22 cellular contexts compared by ENCODE assay signal in genomic region chr1:53430256-53430655, GRCh38. TPM values are rescaled to one million over a fixed set of nuclear protein-coding genes. Genes with fewer than 3 reads are reported as not detected.
DNase-seq lines count a peak whose midpoint lies in the region; ATAC-seq and TF ChIP-seq lines count a peak whose summit lies in the region.
"Had no signal": no experiment of that assay in that cellular context is flagged by ENCODE, and none has a peak within 500 bp of the region (broad histone marks: within the 10 kb centered on the region; RNA-seq: fewer than 3 reads in every experiment).

No MANE protein-coding gene starts in this region.

- H3K9ac ChIP-seq in HUES64 (ENCODE audit: low read depth, low read length): peak overlapping the region; percentile 79

- peak; percentile 45 for DNase-seq in GM23338 (ENCODE audit: low spot score)
- peak; percentile 46 for DNase-seq in left kidney (ENCODE audit: low read depth, low spot score)
- DNase-seq in NCI-H510A treated with DMSO at 0.1 percent for 48 hours (lab: John Stamatoyannopoulos, UW): no peak
- DNase-seq in T-helper 1 cell: no peak
- DNase-seq in upper lobe of right lung: no peak
- DNase-seq: activated CD4-positive, alpha-beta T cell treated with anti-CD3 and anti-CD28 coated beads, Interleukin-2, amount 10 ng/mL, durations not matched to agents 24 days and 14 days; activated CD8-positive, alpha-beta memory T cell treated with anti-CD3 and anti-CD28 coated beads, Interleukin-2, amount 10 ng/mL, durations not matched to agents 7 days and 5 days; activated naive CD8-positive, alpha-beta T cell treated with anti-CD3 and anti-CD28 coated beads for 36 hours; EL; mucosa of descending colon; NCI-H1930; psoas muscle; small intestine; stimulated activated CD4-positive, alpha-beta T cell treated with anti-CD3 and anti-CD28 coated beads, Interleukin-4, amount 100 ng/mL, for 1 hour; stimulated activated naive CD8-positive, alpha-beta T cell treated with anti-CD3 and anti-CD28 coated beads, Interleukin-15, amount 100 ng/mL, for 72 hours; SW 1271 had no signal

- H3K4me3 Mint-ChIP-seq in GM23338 (peak overlapping the region; percentile 43), brain (peak overlapping the region in 1 of 5 experiments; percentile 16)
- H3K4me3 Mint-ChIP-seq: activated CD4-positive, alpha-beta T cell treated with anti-CD3 and anti-CD28 coated beads, Interleukin-2, amount 10 ng/mL, durations not matched to agents 24 days and 14 days; activated CD8-positive, alpha-beta memory T cell treated with anti-CD3 and anti-CD28 coated beads, Interleukin-2, amount 10 ng/mL, durations not matched to agents 7 days and 5 days; activated naive CD8-positive, alpha-beta T cell treated with anti-CD3 and anti-CD28 coated beads for 36 hours; neural crest cell; stimulated activated naive CD8-positive, alpha-beta T cell treated with anti-CD3 and anti-CD28 coated beads, Interleukin-15, amount 100 ng/mL, for 72 hours had no signal

- H4K20me1 ChIP-seq in GM23338 (replicated peaks; ENCODE audit: insufficient read depth): no peaks in the 10 kb centered on the region

- H3K4me2 ChIP-seq in GM23338: peak overlapping the region; percentile 29

- H3K4me1 ChIP-seq in GM23338 (ENCODE audit: insufficient read depth): peaks cover 34% of the 10 kb centered on the region
- H3K4me1 ChIP-seq in HUES64 (ENCODE audit: insufficient read depth, low read length): peaks cover 24% of the 10 kb centered on the region
- no peaks in the 10 kb centered on the region for H3K4me1 ChIP-seq in upper lobe of right lung
- H3K4me1 ChIP-seq: psoas muscle, tibial nerve had no signal

- H3K27ac ChIP-seq in GM23338 (ENCODE audit: low read depth) (peak overlapping the region; percentile 93), HUES64 (ENCODE audit: low read depth, low read length) (peak overlapping the region; percentile 98), upper lobe of right lung (no peak overlapping the region)
- H3K27ac ChIP-seq: psoas muscle, tibial nerve had no signal

- peak; percentile 10; the same call in 2 of the 3 replicates for ATAC-seq in GM23338
- ATAC-seq in upper lobe of right lung: no peak
- ATAC-seq: activated CD8-positive, alpha-beta memory T cell treated with anti-CD3 and anti-CD28 coated beads, Interleukin-2, amount 10 ng/mL, durations not matched to agents 7 days and 5 days; mucosa of descending colon; psoas muscle; stimulated activated naive CD8-positive, alpha-beta T cell treated with anti-CD3 and anti-CD28 coated beads, Interleukin-15, amount 100 ng/mL, for 72 hours had no signal

- H3K79me2 ChIP-seq in GM23338 (replicated peaks; ENCODE audit: insufficient read depth): no peaks in the 10 kb centered on the region

- H3K9me3 Mint-ChIP-seq in GM23338: peaks cover 26% of the 10 kb centered on the region
- peaks cover 0 to 2% (median 0%) of the 10 kb centered on the region in 5 experiments for H3K9me3 Mint-ChIP-seq in brain
- H3K9me3 Mint-ChIP-seq: activated CD4-positive, alpha-beta T cell treated with anti-CD3 and anti-CD28 coated beads, Interleukin-2, amount 10 ng/mL, durations not matched to agents 24 days and 14 days; activated naive CD8-positive, alpha-beta T cell treated with anti-CD3 and anti-CD28 coated beads for 36 hours had no signal

- H3K27ac Mint-ChIP-seq in GM23338: peak overlapping the region; percentile 99
- H3K27ac Mint-ChIP-seq in brain: peak overlapping the region in 3 of 5 experiments; percentile 21 to 47 (median 26)
- H3K27ac Mint-ChIP-seq: activated CD4-positive, alpha-beta T cell treated with anti-CD3 and anti-CD28 coated beads, Interleukin-2, amount 10 ng/mL, durations not matched to agents 24 days and 14 days; activated CD8-positive, alpha-beta memory T cell treated with anti-CD3 and anti-CD28 coated beads, Interleukin-2, amount 10 ng/mL, durations not matched to agents 7 days and 5 days; activated naive CD8-positive, alpha-beta T cell treated with anti-CD3 and anti-CD28 coated beads for 36 hours had no signal

- H3K9me2 ChIP-seq in GM23338 (ENCODE audit: insufficient read depth): no peaks in the 10 kb centered on the region

- H3K9me3 ChIP-seq in HUES64 (ENCODE audit: insufficient read depth, low read depth, low read length): peaks cover 25% of the 10 kb centered on the region; the same call in 1 of the 2 replicates
- H3K9me3 ChIP-seq in upper lobe of right lung: no peaks in the 10 kb centered on the region
- H3K9me3 ChIP-seq: mucosa of descending colon, psoas muscle, tibial nerve had no signal

- no peak for TF ChIP-seq CTCF in GM23338 (conservative IDR thresholded peaks at IDR 0.05; ENCODE audit: low read depth in 2 of 2)
- no peak for TF ChIP-seq CTCF in brain (conservative IDR thresholded peaks at IDR 0.05)
- TF ChIP-seq CTCF in upper lobe of right lung (IDR thresholded peaks at IDR 0.05): no peak

- H2AFZ ChIP-seq in GM23338: no peak overlapping the region

- H3K27me3 ChIP-seq in GM23338 (ENCODE audit: insufficient read depth) (no peaks in the 10 kb centered on the region), HUES64 (ENCODE audit: insufficient read depth, low read length) (no peaks in the 10 kb centered on the region), upper lobe of right lung (no peaks in the 10 kb centered on the region)
- H3K27me3 ChIP-seq: tibial nerve had no signal

- H3K27me3 Mint-ChIP-seq in GM23338 (ENCODE audit: insufficient read depth, low read depth, poor library complexity): peaks cover 21% of the 10 kb centered on the region
- H3K27me3 Mint-ChIP-seq in brain: peaks cover 11% of the 10 kb centered on the region

- 44% methylated on average over 5 of the region's 5 CpGs for WGBS in HUES64

- 0 out of 2 replicates have a peak, but pooled peaks cover 5% of the 10 kb centered on the region for H3F3A ChIP-seq in GM23338 (replicated peaks; ENCODE audit: low read depth)

- no peaks in the 10 kb centered on the region for H3K36me3 ChIP-seq in GM23338 (ENCODE audit: insufficient read depth)
- no peaks in the 10 kb centered on the region for H3K36me3 ChIP-seq in HUES64 (ENCODE audit: insufficient read depth, low read length)
- H3K36me3 ChIP-seq in upper lobe of right lung: no peaks in the 10 kb centered on the region
- H3K36me3 ChIP-seq: tibial nerve had no signal

- H3K4me1 Mint-ChIP-seq in GM23338 (peaks cover 83% of the 10 kb centered on the region), brain (peaks cover 22% of the 10 kb centered on the region)
- H3K4me1 Mint-ChIP-seq: activated CD8-positive, alpha-beta memory T cell treated with anti-CD3 and anti-CD28 coated beads, Interleukin-2, amount 10 ng/mL, durations not matched to agents 7 days and 5 days had no signal

- H3K36me3 Mint-ChIP-seq in GM23338 (ENCODE audit: low read depth) (peaks cover 33% of the 10 kb centered on the region), brain (no peaks in the 10 kb centered on the region)
- H3K36me3 Mint-ChIP-seq: activated CD8-positive, alpha-beta memory T cell treated with anti-CD3 and anti-CD28 coated beads, Interleukin-2, amount 10 ng/mL, durations not matched to agents 7 days and 5 days; activated naive CD8-positive, alpha-beta T cell treated with anti-CD3 and anti-CD28 coated beads for 36 hours had no signal

- H3K4me3 ChIP-seq in GM23338 (peak overlapping the region; percentile 28), HUES64 (ENCODE audit: low read length) (peak overlapping the region; percentile 12; the same call in 1 of the 2 replicates), upper lobe of right lung (no peak overlapping the region)
- H3K4me3 ChIP-seq: mucosa of descending colon, psoas muscle, tibial nerve had no signal

- intact Hi-C loops in upper lobe of right lung (cut with DNase I): no loop called here

TF ChIP-seq in GM23338, 12 proteins besides CTCF, POLR2A, EP300 and RAD21:
- TF ChIP-seq EZH2phosphoT487 (IDR thresholded peaks at IDR 0.05; ENCODE audit: unreplicated experiment): no peak
- TF ChIP-seq REST (IDR thresholded peaks at IDR 0.05; ENCODE audit: unreplicated experiment): no peak
- TF ChIP-seq POLR2AphosphoS5 (IDR thresholded peaks at IDR 0.05; ENCODE audit: low read depth): no peak
- TF ChIP-seq ZNF114 (CRISPR knock-in tag; IDR thresholded peaks at IDR 0.05): no peak
- no peak for TF ChIP-seq CREB1 (CRISPR knock-in tag; IDR thresholded peaks at IDR 0.05; ENCODE audit: low read depth)

RNA-seq across cellular contexts. Expression of gene DMRTB1, which starts 28.9 kb away (rescaled TPM):
- 1.2 TPM in 1 of 2 replicates, not detected in the other for total RNA-seq in GM23338 (2014; rRNA removed; shearing (Covaris generic))
- polyA plus RNA-seq in GM23338 (2016; fragmentation: Nextera tagmentation; extraction: Ambion mirVana): 0.27 and 0.49 TPM in 2 replicates
- not detected for polyA plus RNA-seq in HUES64 (2013, experiment 1 of 2)
- polyA plus RNA-seq in HUES64 (2013, experiment 2 of 2): 0.13 TPM
- polyA plus RNA-seq in brain (ENCODE audit: insufficient read depth, low read depth, low replicate concordance): not detected
- not detected for total RNA-seq in upper lobe of right lung
- total RNA-seq: activated CD4-positive, alpha-beta T cell treated with anti-CD3 and anti-CD28 coated beads, Interleukin-2, amount 10 ng/mL, durations not matched to agents 24 days and 14 days; activated CD8-positive, alpha-beta memory T cell treated with anti-CD3 and anti-CD28 coated beads, Interleukin-2, amount 10 ng/mL, durations not matched to agents 7 days and 5 days; activated naive CD8-positive, alpha-beta T cell treated with anti-CD3 and anti-CD28 coated beads for 36 hours; liver; mucosa of descending colon; NCI-H460; neural crest cell; psoas muscle; tibial nerve had no signal
- polyA plus RNA-seq: liver, psoas muscle, small intestine had no signal

Comparison
In these comparisons a context has a peak if more than half of its experiments do, and no peak if none do; other contexts are left out.
1. DNase-seq: peak in GM23338 (single experiment) and left kidney (single experiment); none in NCI-H510A treated with DMSO at 0.1 percent for 48 hours (single experiment), T-helper 1 cell (0 of 5) and upper lobe of right lung (single experiment).